Comparison of ENCODE assay signal across 11 cellular contexts in genomic region chr2:96353606-96354095, GRCh38. TPM values are rescaled to one million over a fixed set of nuclear protein-coding genes. Genes with fewer than 3 reads are reported as not detected.
DNase-seq lines count a peak whose midpoint lies in the region; ATAC-seq and TF ChIP-seq lines count a peak whose summit lies in the region.
"Had no signal": no experiment of that assay in that cellular context is flagged by ENCODE, and none has a peak within 500 bp of the region (broad histone marks: within the 10 kb centered on the region; RNA-seq: fewer than 3 reads in every experiment).

No MANE protein-coding gene starts in this region.

- H4K5ac ChIP-seq in mesendoderm (ENCODE audit: low read length) = no peak overlapping the region

- H3K4me3 Mint-ChIP-seq in HFFc6 (no peak overlapping the region; the same call in 1 of the 2 replicates), endothelial cell (ENCODE audit: unreplicated experiment) (no peak overlapping the region)
- H3K4me3 Mint-ChIP-seq: CD4-positive, alpha-beta memory T cell had no signal

- H3K4ac ChIP-seq in mesendoderm (ENCODE audit: low read depth, low read length) = no peak overlapping the region

- H2AFZ ChIP-seq in PC-3 (ENCODE audit: low read length) (no peak overlapping the region), MM.1S (ENCODE audit: low read length) (no peak overlapping the region)

- CTCF ChIA-PET in PC-3 (lab: Charles Lee) = no interaction called here

- DNase-seq in HFFc6 = no peak
- no peak for DNase-seq in endothelial cell (ENCODE audit: low spot score)
- peak; percentile 70 for DNase-seq in iris pigment epithelial cell (ENCODE audit: low read depth)
- peak; percentile 85 for DNase-seq in stromal cell of bone marrow (ENCODE audit: low read depth)
- no peak for DNase-seq in PC-3
- DNase-seq in mesendoderm = no peak
- DNase-seq in RKO (ENCODE audit: low spot score) = no peak
- DNase-seq in MM.1S = no peak
- DNase-seq: CD4-positive, alpha-beta memory T cell; central memory CD4-positive, alpha-beta T cell; HCEC 1CT had no signal

- H2BK120ac ChIP-seq in mesendoderm (ENCODE audit: low read depth, low read length) = no peak overlapping the region

- no peak overlapping the region for H3K4me2 ChIP-seq in PC-3 (ENCODE audit: low read length)
- H3K4me2 ChIP-seq in mesendoderm (ENCODE audit: low read length) = no peak overlapping the region
- H3K4me2 ChIP-seq in MM.1S (ENCODE audit: low read depth, low read length) = no peak overlapping the region

- H3K4me1 ChIP-seq in PC-3 (ENCODE audit: insufficient read depth, low read length) (no peaks in the 10 kb centered on the region), mesendoderm (ENCODE audit: control insufficient read depth, low read depth, low read length) (no peaks in the 10 kb centered on the region), MM.1S (ENCODE audit: low read length) (no peaks in the 10 kb centered on the region)

- no CpG with 5 or more reads among the region's 4 CpGs for WGBS in mesendoderm (ENCODE audit: extremely low coverage, insufficient coverage, low lambda C conversion rate)

- H3K9ac ChIP-seq in PC-3 (ENCODE audit: low read length) = no peak overlapping the region
- H3K9ac ChIP-seq in mesendoderm (ENCODE audit: low read length) = no peak overlapping the region
- H3K9ac ChIP-seq in MM.1S (ENCODE audit: low read length) = no peak overlapping the region

- H3K4me1 Mint-ChIP-seq in HFFc6 (ENCODE audit: low read depth) (peaks cover 20% of the 10 kb centered on the region; the same call in 1 of the 2 replicates), endothelial cell (ENCODE audit: unreplicated experiment) (peaks cover 9% of the 10 kb centered on the region)

- no peak overlapping the region for H2BK5ac ChIP-seq in mesendoderm (ENCODE audit: low read length)

- no peak overlapping the region for H3K56ac ChIP-seq in mesendoderm (ENCODE audit: low read length)

- no peaks in the 10 kb centered on the region for H3K27me3 ChIP-seq in PC-3 (ENCODE audit: low read length)
- no peaks in the 10 kb centered on the region for H3K27me3 ChIP-seq in mesendoderm (ENCODE audit: insufficient read depth, low read length, poor library complexity)
- no peaks in the 10 kb centered on the region for H3K27me3 ChIP-seq in MM.1S (replicated peaks; ENCODE audit: insufficient read depth, low read length)

- intact Hi-C loops in PC-3 (cut with micrococcal nuclease) = no loop called here

- H4K8ac ChIP-seq in mesendoderm (ENCODE audit: low read depth, low read length) = no peak overlapping the region

- peaks cover 69% of the 10 kb centered on the region for H3K36me3 ChIP-seq in PC-3 (ENCODE audit: low read depth, low read length)
- H3K36me3 ChIP-seq in mesendoderm (ENCODE audit: control insufficient read depth, insufficient read depth, low read length) = peaks cover 21% of the 10 kb centered on the region
- H3K36me3 ChIP-seq in MM.1S (replicated peaks; ENCODE audit: insufficient read depth, low read length) = peaks cover 21% of the 10 kb centered on the region

- H3K23ac ChIP-seq in mesendoderm (ENCODE audit: low read length) = no peak overlapping the region

- H3K27me3 Mint-ChIP-seq in HFFc6 (ENCODE audit: insufficient read depth) (no peaks in the 10 kb centered on the region), endothelial cell (ENCODE audit: unreplicated experiment) (peaks cover 3% of the 10 kb centered on the region)
- H3K27me3 Mint-ChIP-seq: CD4-positive, alpha-beta memory T cell had no signal

- H4K20me1 ChIP-seq in PC-3 (ENCODE audit: low read length) (no peaks in the 10 kb centered on the region; the same call in 1 of the 2 replicates), MM.1S (ENCODE audit: insufficient read depth, low read length) (no peaks in the 10 kb centered on the region)

- no peak for TF ChIP-seq CTCF in HFFc6 (IDR thresholded peaks at IDR 0.05)
- no peak for TF ChIP-seq CTCF in endothelial cell (IDR thresholded peaks at IDR 0.05; ENCODE audit: unreplicated experiment)
- TF ChIP-seq CTCF in PC-3 (conservative IDR thresholded peaks at IDR 0.05; ENCODE audit: low read depth, low read length) = no peak
- TF ChIP-seq CTCF in MM.1S (IDR thresholded peaks at IDR 0.05; ENCODE audit: low read length) = no peak

- H3K79me2 ChIP-seq in PC-3 (ENCODE audit: low read length) = no peaks in the 10 kb centered on the region
- H3K79me2 ChIP-seq in mesendoderm (ENCODE audit: control insufficient read depth, insufficient read depth, low read length) = no peaks in the 10 kb centered on the region
- H3K79me2 ChIP-seq in MM.1S (ENCODE audit: low read length) = no peaks in the 10 kb centered on the region

- POLR2A ChIA-PET in PC-3 (lab: Charles Lee; ENCODE audit: unreplicated experiment) = no interaction called here

- H3K27ac Mint-ChIP-seq in HFFc6 = peak overlapping the region; percentile 60; the same call in 1 of the 2 replicates
- peak overlapping the region; percentile 14 for H3K27ac Mint-ChIP-seq in endothelial cell (ENCODE audit: unreplicated experiment)

- H3K9me3 ChIP-seq in PC-3 (ENCODE audit: low read length) (no peaks in the 10 kb centered on the region), MM.1S (replicated peaks; ENCODE audit: insufficient read depth, low read length) (no peaks in the 10 kb centered on the region)

- no peak overlapping the region for H3K27ac ChIP-seq in PC-3 (ENCODE audit: low read length)
- H3K27ac ChIP-seq in mesendoderm (ENCODE audit: low read depth, low read length) = no peak overlapping the region
- no peak overlapping the region for H3K27ac ChIP-seq in MM.1S (ENCODE audit: low read length)

- no peak overlapping the region for H2BK15ac ChIP-seq in mesendoderm (replicated peaks; ENCODE audit: low read depth)

- H3K4me3 ChIP-seq in PC-3 (ENCODE audit: low read length) (no peak overlapping the region), mesendoderm (ENCODE audit: low read length) (no peak overlapping the region), MM.1S (ENCODE audit: low read length) (no peak overlapping the region)

- no peak for ATAC-seq in PC-3

- H2AK5ac ChIP-seq in mesendoderm (ENCODE audit: low read length) = no peak overlapping the region

- H3K36me3 Mint-ChIP-seq in HFFc6 (ENCODE audit: low read depth) (peaks cover 12% of the 10 kb centered on the region; the same call in 1 of the 2 replicates), endothelial cell (ENCODE audit: low read depth, unreplicated experiment) (peaks cover 14% of the 10 kb centered on the region)
- H3K36me3 Mint-ChIP-seq: CD4-positive, alpha-beta memory T cell had no signal

- no peaks in the 10 kb centered on the region for H3K79me1 ChIP-seq in mesendoderm (ENCODE audit: low read length)

- H3K9me3 Mint-ChIP-seq in HFFc6 (no peaks in the 10 kb centered on the region), endothelial cell (ENCODE audit: unreplicated experiment) (no peaks in the 10 kb centered on the region)
- H3K9me3 Mint-ChIP-seq: CD4-positive, alpha-beta memory T cell had no signal

- H3K9me2 ChIP-seq in PC-3 (replicated peaks; ENCODE audit: low read length) = no peaks in the 10 kb centered on the region
- H3K9me2 ChIP-seq in MM.1S (replicated peaks; ENCODE audit: insufficient read depth, low read length) = no peaks in the 10 kb centered on the region

- no TSS peak for BruUV-seq in PC-3 (replicated peaks; lab: Mats Ljungman, UMichigan)

- no peak overlapping the region for H3K18ac ChIP-seq in mesendoderm (ENCODE audit: low read length)

- H3F3A ChIP-seq in PC-3 (ENCODE audit: low read length, unreplicated experiment) (no peaks in the 10 kb centered on the region), MM.1S (ENCODE audit: insufficient read depth, low read length) (no peaks in the 10 kb centered on the region)

RNA-seq across cellular contexts. Expression of gene NCAPH, which starts 18.1 kb away (rescaled TPM):
- 10 to 100 TPM; 10.8 to 25.4 (median 24.0) TPM for total RNA-seq in HFFc6 (2021; fragmentation: NEBNext Ultra II Directional; extraction: Animal tissue kit (Norgen Biotek cat#: 25700))
- total RNA-seq in endothelial cell (ENCODE audit: unreplicated experiment) (9.7 TPM), PC-3 (2014; rRNA removed) (85.5 and 89.6 TPM in 2 replicates)
- 46.9 TPM for polyA plus RNA-seq in mesendoderm (2013, experiment 1 of 2)
- polyA plus RNA-seq in mesendoderm (2013, experiment 2 of 2) = 46.0 TPM

RNA-seq across cellular contexts. Expression of gene ITPRIPL1, which starts 28.5 kb away (rescaled TPM):
- 1 to 10 TPM in 2 of 6 experiments, under 1 TPM in 4; 0.55 to 1.2 (median 0.94) TPM for total RNA-seq in HFFc6 (2021; fragmentation: NEBNext Ultra II Directional; extraction: Animal tissue kit (Norgen Biotek cat#: 25700))
- 1.8 TPM for total RNA-seq in endothelial cell (ENCODE audit: unreplicated experiment)
- not detected in 2 replicates for total RNA-seq in PC-3 (2014; rRNA removed)
- polyA plus RNA-seq in mesendoderm (2013, experiment 1 of 2) = 7.0 TPM
- polyA plus RNA-seq in mesendoderm (2013, experiment 2 of 2) = 6.6 TPM

RNA-seq across cellular contexts. Expression of gene SNRNP200, which starts 48.3 kb away (rescaled TPM):
- 100 to 1,000 TPM in 2 of 6 experiments, 10 to 100 TPM in 4; 88.0 to 106 (median 93.3) TPM for total RNA-seq in HFFc6 (2021; fragmentation: NEBNext Ultra II Directional; extraction: Animal tissue kit (Norgen Biotek cat#: 25700))
- total RNA-seq in endothelial cell (ENCODE audit: unreplicated experiment) (168 TPM), PC-3 (2014; rRNA removed) (77.8 and 124 TPM in 2 replicates)
- 91.0 TPM for polyA plus RNA-seq in mesendoderm (2013, experiment 1 of 2)
- polyA plus RNA-seq in mesendoderm (2013, experiment 2 of 2) = 90.0 TPM

Comparison
In these comparisons a context has a peak if more than half of its experiments do, and no peak if none do; other contexts are left out.
1. DNase-seq: peak in iris pigment epithelial cell (single experiment) and stromal cell of bone marrow (single experiment); none in HFFc6 (single experiment), endothelial cell (single experiment), PC-3 (single experiment), mesendoderm (single experiment), RKO (single experiment) and MM.1S (single experiment).